1 cellular context compared by ENCODE assay signal in the genomic region with DNA sequence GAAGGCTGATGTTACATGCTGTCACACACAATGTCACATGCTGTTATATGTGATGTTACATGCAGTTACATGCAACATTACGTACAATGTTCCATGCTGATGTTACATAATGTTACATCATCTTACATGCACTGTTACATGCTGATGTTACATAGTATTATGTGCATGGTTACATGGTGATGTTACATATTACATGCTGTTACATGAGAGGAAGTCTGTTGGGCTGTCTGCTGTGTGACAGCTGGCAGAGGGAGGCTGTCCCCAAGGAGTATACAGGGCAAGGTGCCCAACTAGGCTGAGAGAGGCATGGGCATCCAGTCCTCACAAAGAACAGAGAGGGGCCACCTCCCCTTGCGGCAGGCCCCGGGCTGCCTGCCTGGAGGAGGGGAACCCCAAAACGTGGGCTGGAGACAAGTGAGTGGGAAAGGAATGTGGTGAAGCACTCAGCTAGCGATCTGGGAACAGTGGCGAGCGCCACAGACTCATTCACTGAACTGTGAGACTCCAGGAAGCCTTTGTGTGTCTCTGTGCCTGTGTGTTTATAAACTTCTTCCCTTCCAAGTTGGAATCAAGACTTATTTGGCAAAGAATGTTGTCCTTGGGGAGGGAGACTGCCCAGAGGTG.
TF ChIP-seq lines count a peak whose summit lies in the region.

No MANE protein-coding gene starts in this region.

TF ChIP-seq in H1, 55 proteins besides CTCF, POLR2A, EP300 and RAD21:
- TF ChIP-seq EGR1 (IDR thresholded peaks at IDR 0.05; ENCODE audit: borderline replicate concordance, low read depth, low read length) (no peak), NANOG (IDR thresholded peaks at IDR 0.05; ENCODE audit: insufficient read depth, low read depth, low read length, poor library complexity, severe bottlenecking) (no peak), RNF2 (IDR thresholded peaks at IDR 0.05; ENCODE audit: borderline replicate concordance, low read depth, low read length, missing control alignments, poor library complexity, severe bottlenecking) (no peak), SIX5 (IDR thresholded peaks at IDR 0.05; ENCODE audit: low read depth, low read length) (no peak), GABPA (IDR thresholded peaks at IDR 0.05; ENCODE audit: borderline replicate concordance, insufficient read depth, low read length) (no peak), YY1 (IDR thresholded peaks at IDR 0.05; ENCODE audit: low read depth, low read length) (no peak)
- TF ChIP-seq, protein P1, sequence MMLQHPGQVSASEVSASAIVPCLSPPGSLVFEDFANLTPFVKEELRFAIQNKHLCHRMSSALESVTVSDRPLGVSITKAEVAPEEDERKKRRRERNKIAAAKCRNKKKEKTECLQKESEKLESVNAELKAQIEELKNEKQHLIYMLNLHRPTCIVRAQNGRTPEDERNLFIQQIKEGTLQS (IDR thresholded peaks at IDR 0.05; ENCODE audit: insufficient read depth, low read depth, low read length) = no peak
TF ChIP-seq in H1: peak in this region for 0.
